In genomic region chr3:127890651-127891290, GRCh38 we compare ENCODE assay signal across 7 cellular contexts. TPM values are rescaled to one million over a fixed set of nuclear protein-coding genes. Genes with fewer than 3 reads are reported as not detected.
DNase-seq lines count a peak whose midpoint lies in the region; TF ChIP-seq lines count a peak whose summit lies in the region.
"Not testable (repeated sequence)": the region's sequence is repeated elsewhere in the genome, so short reads cannot be mapped to it uniquely, and the experiment has no call there.

No MANE protein-coding gene starts in this region.

- not testable (repeated sequence) for H3K9me2 ChIP-seq in SK-N-SH; hepatocyte (replicated peaks; ENCODE audit: insufficient read depth)

- H3K79me2 ChIP-seq in SK-N-SH (ENCODE audit: insufficient read depth); hepatocyte: not testable (repeated sequence)

- peaks cover 21% of the 10 kb centered on the region for H3K9me3 Mint-ChIP-seq in activated T-helper 1 cell treated with anti-CD3 and anti-CD28 coated beads, Interleukin-12 subunit alpha, Interleukin-12 subunit beta, Interleukin-2, Interleukin-4 antibody, amounts not matched to agents 30 ng/mL and 10 ng/mL and 1 ng/mL, durations not matched to agents 14 hours and 24 hours and 36 hours

- peak overlapping the region; percentile 20 for H3K27ac Mint-ChIP-seq in activated T-helper 1 cell treated with anti-CD3 and anti-CD28 coated beads, Interleukin-12 subunit alpha, Interleukin-12 subunit beta, Interleukin-2, Interleukin-4 antibody, amounts not matched to agents 30 ng/mL and 10 ng/mL and 1 ng/mL, durations not matched to agents 14 hours and 24 hours and 36 hours

- H3K4me3 ChIP-seq in GM06990 (replicated peaks; ENCODE audit: low read depth, low read length); SK-N-SH (ENCODE audit: low read depth in 2 of 2, low read length in 1 of 2); hepatocyte: not testable (repeated sequence)

- not testable (repeated sequence) for TF ChIP-seq EP300 in SK-N-SH (IDR thresholded peaks at IDR 0.05; ENCODE audit: borderline replicate concordance in 1 of 2, low read depth in 1 of 2, low read length in 1 of 2)

- intact Hi-C loops in activated T-helper 1 cell treated with anti-CD3 and anti-CD28 coated beads, Interleukin-12 subunit alpha, Interleukin-12 subunit beta, Interleukin-2, Interleukin-4 antibody, amounts not matched to agents 30 ng/mL and 10 ng/mL and 1 ng/mL, durations not matched to agents 14 hours and 24 hours and 36 hours (cut with micrococcal nuclease), result not testable (repeated sequence)

- WGBS in SK-N-SH (ENCODE audit: low lambda C conversion rate), result 68% methylated on average over 9 of the region's 9 CpGs
- WGBS in hepatocyte (ENCODE audit: low lambda C conversion rate, missing lambda C conversion rate), result 74% methylated on average over 9 of the region's 9 CpGs

- not testable (repeated sequence) for H3K36me3 ChIP-seq in GM06990 (ENCODE audit: control insufficient read depth, insufficient read depth, low read length); SK-N-SH (replicated peaks in 1 of 2; ENCODE audit: control insufficient read depth in 1 of 2, insufficient read depth in 2 of 2, low read length in 1 of 2); hepatocyte (replicated peaks; ENCODE audit: insufficient read depth, low read depth)

- not testable (repeated sequence) for H3K4me1 Mint-ChIP-seq in activated T-helper 1 cell treated with anti-CD3 and anti-CD28 coated beads, Interleukin-12 subunit alpha, Interleukin-12 subunit beta, Interleukin-2, Interleukin-4 antibody, amounts not matched to agents 30 ng/mL and 10 ng/mL and 1 ng/mL, durations not matched to agents 14 hours and 24 hours and 36 hours (ENCODE audit: low read depth)

- not testable (repeated sequence) for H3K27ac ChIP-seq in SK-N-SH (ENCODE audit: low read depth in 2 of 2, low read length in 1 of 2)
- H3K27ac ChIP-seq in hepatocyte, result peak overlapping the region; percentile 92

- H3K9me3 ChIP-seq in SK-N-SH; hepatocyte (ENCODE audit: low read depth): not testable (repeated sequence)

- POLR2A ChIA-PET in SK-N-SH (lab: Yijun Ruan, JAX), result not testable (repeated sequence)

- H3K36me3 Mint-ChIP-seq in activated T-helper 1 cell treated with anti-CD3 and anti-CD28 coated beads, Interleukin-12 subunit alpha, Interleukin-12 subunit beta, Interleukin-2, Interleukin-4 antibody, amounts not matched to agents 30 ng/mL and 10 ng/mL and 1 ng/mL, durations not matched to agents 14 hours and 24 hours and 36 hours (ENCODE audit: low read depth), result not testable (repeated sequence)

- not testable (repeated sequence) for TF ChIP-seq RAD21 in SK-N-SH (IDR thresholded peaks at IDR 0.05; ENCODE audit: low read length)

- not testable (repeated sequence) for H2AFZ ChIP-seq in SK-N-SH (ENCODE audit: low read depth); hepatocyte

- CTCF ChIA-PET in SK-N-SH (lab: Yijun Ruan, JAX), result not testable (repeated sequence)

- not testable (repeated sequence) for H3K27me3 Mint-ChIP-seq in activated T-helper 1 cell treated with anti-CD3 and anti-CD28 coated beads, Interleukin-12 subunit alpha, Interleukin-12 subunit beta, Interleukin-2, Interleukin-4 antibody, amounts not matched to agents 30 ng/mL and 10 ng/mL and 1 ng/mL, durations not matched to agents 14 hours and 24 hours and 36 hours (ENCODE audit: insufficient read depth)

- H3F3A ChIP-seq in SK-N-SH (replicated peaks; ENCODE audit: insufficient read depth), result not testable (repeated sequence)

- not testable (repeated sequence) for H3K9ac ChIP-seq in SK-N-SH

- not testable (repeated sequence) for H4K20me1 ChIP-seq in SK-N-SH (ENCODE audit: insufficient read depth); hepatocyte (ENCODE audit: insufficient read depth, poor library complexity, severe bottlenecking)

- H3K27me3 ChIP-seq in GM06990 (replicated peaks; ENCODE audit: control insufficient read depth, insufficient read depth, low read length); SK-N-SH (ENCODE audit: insufficient read depth); hepatocyte: not testable (repeated sequence)

- H3K4me2 ChIP-seq in SK-N-SH, hepatocyte: not testable (repeated sequence)

- not testable (repeated sequence) for DNase-seq in GM06990 (ENCODE audit: extremely low read depth, insufficient read length); SK-N-SH; activated T-helper 1 cell treated with anti-CD3 and anti-CD28 coated beads, Interleukin-12 subunit alpha, Interleukin-12 subunit beta, Interleukin-2, Interleukin-4 antibody, amounts not matched to agents 30 ng/mL and 10 ng/mL and 1 ng/mL, durations not matched to agents 14 hours and 24 hours and 36 hours (ENCODE audit: low spot score)
- peak; percentile 18 to 65 for DNase-seq in Kasumi-1 (lab: John Stamatoyannopoulos, UW)
- DNase-seq in cerebellar cortex (ENCODE audit: low spot score), result peak; percentile 35
- peak; percentile 76 for DNase-seq in hepatocyte (ENCODE audit: low spot score)
- peak in 2 of 3 donors; percentile 36 to 38 for DNase-seq in stimulated activated CD4-positive, alpha-beta T cell treated with anti-CD3 and anti-CD28 coated beads, Interleukin-12 subunit alpha, Interleukin-12 subunit beta, amount 100 ng/mL, for 48 hours (ENCODE audit: low read depth in 2 of 3, low spot score in 1 of 3)

- H3K4me1 ChIP-seq in SK-N-SH (ENCODE audit: control insufficient read depth in 1 of 2, insufficient read depth in 2 of 2, low read depth in 1 of 2, low read length in 1 of 2), result not testable (repeated sequence)
- peaks cover 16% of the 10 kb centered on the region for H3K4me1 ChIP-seq in hepatocyte (ENCODE audit: insufficient read depth)

- H3K4me3 Mint-ChIP-seq in activated T-helper 1 cell treated with anti-CD3 and anti-CD28 coated beads, Interleukin-12 subunit alpha, Interleukin-12 subunit beta, Interleukin-2, Interleukin-4 antibody, amounts not matched to agents 30 ng/mL and 10 ng/mL and 1 ng/mL, durations not matched to agents 14 hours and 24 hours and 36 hours, result not testable (repeated sequence)

- peak; percentile 22 for TF ChIP-seq CTCF in GM06990 (IDR thresholded peaks at IDR 0.05; ENCODE audit: insufficient read depth, low read length, poor library complexity, severe bottlenecking)
- peak; percentile 24 for TF ChIP-seq CTCF in SK-N-SH (IDR thresholded peaks at IDR 0.05)
- peak; percentile 46 for TF ChIP-seq CTCF in hepatocyte (IDR thresholded peaks at IDR 0.05; ENCODE audit: poor library complexity)

TF ChIP-seq in SK-N-SH, 30 proteins besides CTCF, POLR2A, EP300 and RAD21:
- TF ChIP-seq USF1 (IDR thresholded peaks at IDR 0.05; ENCODE audit: borderline replicate concordance, low read depth) (0 out of 2 replicates have a peak, but pooled peaks have one; percentile 25), FOSL2 (IDR thresholded peaks at IDR 0.05; ENCODE audit: borderline replicate concordance, low read depth) (peak; percentile 8; the same call in 1 of the 2 replicates)

RNA-seq across cellular contexts. Expression of gene KBTBD12, which starts 24.3 kb away (rescaled TPM):
- polyA plus RNA-seq in SK-N-SH (2012; rRNA removed), result not detected in 2 replicates
- not detected in 2 replicates for polyA plus RNA-seq in SK-N-SH (2012; cell fraction: cytosol; rRNA removed)
- not detected in 2 replicates for polyA plus RNA-seq in SK-N-SH (2012; cell fraction: nucleus; rRNA removed)
- total RNA-seq in activated T-helper 1 cell treated with anti-CD3 and anti-CD28 coated beads, Interleukin-12 subunit alpha, Interleukin-12 subunit beta, Interleukin-2, Interleukin-4 antibody, amounts not matched to agents 30 ng/mL and 10 ng/mL and 1 ng/mL, durations not matched to agents 14 hours and 24 hours and 36 hours, result not detected in 2 replicates
- 0.07 TPM in 1 of 2 replicates, not detected in the other for total RNA-seq in hepatocyte
- polyA plus RNA-seq in hepatocyte, result not detected in 2 replicates
